In the genomic region with DNA sequence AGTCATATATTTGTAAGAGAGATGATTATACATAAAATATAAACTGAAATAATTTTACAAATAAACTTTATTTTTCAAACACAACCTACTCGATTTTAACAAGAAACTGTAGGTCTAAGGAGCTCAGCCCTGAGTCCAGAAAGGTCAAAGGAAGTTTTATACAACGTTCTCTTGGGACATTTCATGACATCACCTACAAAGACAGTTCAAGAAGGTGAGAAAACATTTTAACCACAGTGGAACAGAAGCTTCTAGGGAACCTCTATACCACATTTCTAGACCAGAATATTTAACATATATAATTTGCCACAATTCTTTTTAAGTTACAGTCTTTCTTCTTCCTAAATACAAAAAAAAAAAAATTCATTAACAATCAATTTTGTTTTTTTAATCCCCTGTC, we compare ENCODE assay signal across 14 cellular contexts. TPM values are rescaled to one million over a fixed set of nuclear protein-coding genes. Genes with fewer than 3 reads are reported as not detected.
DNase-seq lines count a peak whose midpoint lies in the region; ATAC-seq and TF ChIP-seq lines count a peak whose summit lies in the region.
"Had no signal": no experiment of that assay in that cellular context is flagged by ENCODE, and none has a peak within 500 bp of the region (broad histone marks: within the 10 kb centered on the region; RNA-seq: fewer than 3 reads in every experiment).

No MANE protein-coding gene starts in this region.

- H4K20me1 ChIP-seq in PC-3 (ENCODE audit: low read length) = no peaks in the 10 kb centered on the region

- no peak overlapping the region for H3K4me3 ChIP-seq in thyroid gland (replicated peaks in 1 of 3)
- no peak overlapping the region for H3K4me3 ChIP-seq in PC-3 (ENCODE audit: low read length)
- H3K4me3 ChIP-seq: HAP-1, heart left ventricle, prostate gland, suprapubic skin had no signal

- H3K9ac ChIP-seq in PC-3 (ENCODE audit: low read length) = no peak overlapping the region

- no TSS peak for BruUV-seq in PC-3 (replicated peaks; lab: Mats Ljungman, UMichigan)

- H3K79me2 ChIP-seq in PC-3 (ENCODE audit: low read length) = peaks cover 5% of the 10 kb centered on the region

- DNase-seq in activated T-cell treated with anti-CD3 and anti-CD28 coated beads, Interleukin-2, amount 50 U/mL, for 72 hours = no peak
- DNase-seq in activated T-cell treated with anti-CD3 and anti-CD28 coated beads, Interleukin-2, amount 50 U/mL, for 48 hours = no peak
- DNase-seq in amniotic epithelial cell (ENCODE audit: low read depth) (peak; percentile 41), thyroid gland (no peak), PC-3 (no peak), A172 (ENCODE audit: low spot score) (no peak)
- DNase-seq: effector CD4-positive, alpha-beta T cell; RPMI8226 had no signal

- CTCF ChIA-PET in PC-3 (lab: Charles Lee) = no interaction called here

- H3K9me3 ChIP-seq in thyroid gland (no peaks in the 10 kb centered on the region), PC-3 (ENCODE audit: low read length) (no peaks in the 10 kb centered on the region)
- H3K9me3 ChIP-seq: HAP-1, heart left ventricle, prostate gland, suprapubic skin had no signal

- 65 to 78% methylated on average over 2 of the region's 2 CpGs for WGBS in thyroid gland, 2 donors

- no peaks in the 10 kb centered on the region for H3K9me2 ChIP-seq in PC-3 (replicated peaks; ENCODE audit: low read length)

- no peak for TF ChIP-seq POLR2A in thyroid gland (IDR thresholded peaks at IDR 0.05)

- POLR2A ChIA-PET in PC-3 (lab: Charles Lee; ENCODE audit: unreplicated experiment) = no interaction called here

- peaks cover 0 to 4% of the 10 kb centered on the region in 2 donors for H3K4me1 ChIP-seq in thyroid gland
- H3K4me1 ChIP-seq in PC-3 (ENCODE audit: insufficient read depth, low read length) = peaks cover 39% of the 10 kb centered on the region
- H3K4me1 ChIP-seq: prostate gland had no signal

- TF ChIP-seq CTCF in thyroid gland (IDR thresholded peaks at IDR 0.05) (no peak), PC-3 (conservative IDR thresholded peaks at IDR 0.05; ENCODE audit: low read depth, low read length) (no peak)

- H3F3A ChIP-seq in PC-3 (ENCODE audit: low read length, unreplicated experiment) = no peaks in the 10 kb centered on the region

- no peak overlapping the region for H3K4me2 ChIP-seq in PC-3 (ENCODE audit: low read length)

- H3K4me3 Mint-ChIP-seq in activated T-cell treated with anti-CD3 and anti-CD28 coated beads, Interleukin-2, amount 50 U/mL, for 72 hours = peak overlapping the region; percentile 72 to 93
- peak overlapping the region; percentile 52 for H3K4me3 Mint-ChIP-seq in stimulated activated memory B cell treated with anti-CD40 and anti-IgM and Interleukin-4, amounts not matched to agents 10 μg/mL and 1 μg/mL and 100 μg/mL, for 72 hours

- no peaks in the 10 kb centered on the region for H3K27me3 Mint-ChIP-seq in activated T-cell treated with anti-CD3 and anti-CD28 coated beads, Interleukin-2, amount 50 U/mL, for 72 hours (ENCODE audit: low read depth)
- H3K27me3 Mint-ChIP-seq in stimulated activated memory B cell treated with anti-CD40 and anti-IgM and Interleukin-4, amounts not matched to agents 10 μg/mL and 1 μg/mL and 100 μg/mL, for 72 hours = no peaks in the 10 kb centered on the region

- peaks cover 28 to 40% of the 10 kb centered on the region in 2 donors for H3K36me3 Mint-ChIP-seq in activated T-cell treated with anti-CD3 and anti-CD28 coated beads, Interleukin-2, amount 50 U/mL, for 72 hours (ENCODE audit: insufficient read depth in 2 of 2)
- peaks cover 18% of the 10 kb centered on the region for H3K36me3 Mint-ChIP-seq in stimulated activated memory B cell treated with anti-CD40 and anti-IgM and Interleukin-4, amounts not matched to agents 10 μg/mL and 1 μg/mL and 100 μg/mL, for 72 hours

- peaks cover 94% of the 10 kb centered on the region for H3K4me1 Mint-ChIP-seq in activated T-cell treated with anti-CD3 and anti-CD28 coated beads, Interleukin-2, amount 50 U/mL, for 72 hours (ENCODE audit: low read depth)
- peaks cover 78% of the 10 kb centered on the region for H3K4me1 Mint-ChIP-seq in stimulated activated memory B cell treated with anti-CD40 and anti-IgM and Interleukin-4, amounts not matched to agents 10 μg/mL and 1 μg/mL and 100 μg/mL, for 72 hours

- peaks cover 0 to 3% of the 10 kb centered on the region in 2 donors for H3K9me3 Mint-ChIP-seq in activated T-cell treated with anti-CD3 and anti-CD28 coated beads, Interleukin-2, amount 50 U/mL, for 72 hours
- no peaks in the 10 kb centered on the region for H3K9me3 Mint-ChIP-seq in stimulated activated memory B cell treated with anti-CD40 and anti-IgM and Interleukin-4, amounts not matched to agents 10 μg/mL and 1 μg/mL and 100 μg/mL, for 72 hours

- H3K27ac ChIP-seq in thyroid gland = no peak overlapping the region
- no peak overlapping the region for H3K27ac ChIP-seq in PC-3 (ENCODE audit: low read length)
- H3K27ac ChIP-seq: prostate gland, suprapubic skin had no signal

- H3K27ac Mint-ChIP-seq in activated T-cell treated with anti-CD3 and anti-CD28 coated beads, Interleukin-2, amount 50 U/mL, for 72 hours = peak overlapping the region; percentile 100
- peak overlapping the region; percentile 80 for H3K27ac Mint-ChIP-seq in stimulated activated memory B cell treated with anti-CD40 and anti-IgM and Interleukin-4, amounts not matched to agents 10 μg/mL and 1 μg/mL and 100 μg/mL, for 72 hours

- H3K27me3 ChIP-seq in thyroid gland = no peaks in the 10 kb centered on the region
- H3K27me3 ChIP-seq in PC-3 (ENCODE audit: low read length) = no peaks in the 10 kb centered on the region
- H3K27me3 ChIP-seq: heart left ventricle, suprapubic skin had no signal

- peak; percentile 21 to 38 for ATAC-seq in activated T-cell treated with anti-CD3 and anti-CD28 coated beads, Interleukin-2, amount 50 U/mL, for 72 hours (replicated peaks in 1 of 2)
- ATAC-seq in HG02938 (IDR thresholded peaks at IDR 0.05; ENCODE audit: unreplicated experiment) (peak; percentile 38), PC-3 (no peak)
- peak; percentile 80 for ATAC-seq in stimulated activated memory B cell treated with anti-CD40 and anti-IgM and Interleukin-4, amounts not matched to agents 10 μg/mL and 1 μg/mL and 100 μg/mL, for 72 hours

- intact Hi-C loops in thyroid gland (cut with DNase I) (no loop called here), PC-3 (cut with micrococcal nuclease) (no loop called here)

- no peaks in the 10 kb centered on the region for H3K36me3 ChIP-seq in thyroid gland
- H3K36me3 ChIP-seq in PC-3 (ENCODE audit: low read depth, low read length) = 0 out of 2 replicates have a peak, but pooled peaks cover 3% of the 10 kb centered on the region
- H3K36me3 ChIP-seq: HAP-1, prostate gland, suprapubic skin had no signal

- no peak overlapping the region for H2AFZ ChIP-seq in PC-3 (ENCODE audit: low read length)

RNA-seq across cellular contexts. Expression of a gene that starts 40.1 kb away (rescaled TPM):
- 100 to 1,000 TPM; 159 to 191 TPM for total RNA-seq in activated T-cell treated with anti-CD3 and anti-CD28 coated beads, Interleukin-2, amount 50 U/mL, for 72 hours
- total RNA-seq in thyroid gland = 100 to 1,000 TPM in 1 of 4 donors, 10 to 100 TPM in 3; 61.8 to 119 (median 83.4) TPM
- total RNA-seq in PC-3 (2014; rRNA removed) = 20.0 and 23.9 TPM in 2 replicates
- total RNA-seq in A172 (2014; rRNA removed; shearing (Covaris generic)) = 21.1 and 36.6 TPM in 2 replicates
